8 cellular contexts compared by ENCODE assay signal in the genomic region with DNA sequence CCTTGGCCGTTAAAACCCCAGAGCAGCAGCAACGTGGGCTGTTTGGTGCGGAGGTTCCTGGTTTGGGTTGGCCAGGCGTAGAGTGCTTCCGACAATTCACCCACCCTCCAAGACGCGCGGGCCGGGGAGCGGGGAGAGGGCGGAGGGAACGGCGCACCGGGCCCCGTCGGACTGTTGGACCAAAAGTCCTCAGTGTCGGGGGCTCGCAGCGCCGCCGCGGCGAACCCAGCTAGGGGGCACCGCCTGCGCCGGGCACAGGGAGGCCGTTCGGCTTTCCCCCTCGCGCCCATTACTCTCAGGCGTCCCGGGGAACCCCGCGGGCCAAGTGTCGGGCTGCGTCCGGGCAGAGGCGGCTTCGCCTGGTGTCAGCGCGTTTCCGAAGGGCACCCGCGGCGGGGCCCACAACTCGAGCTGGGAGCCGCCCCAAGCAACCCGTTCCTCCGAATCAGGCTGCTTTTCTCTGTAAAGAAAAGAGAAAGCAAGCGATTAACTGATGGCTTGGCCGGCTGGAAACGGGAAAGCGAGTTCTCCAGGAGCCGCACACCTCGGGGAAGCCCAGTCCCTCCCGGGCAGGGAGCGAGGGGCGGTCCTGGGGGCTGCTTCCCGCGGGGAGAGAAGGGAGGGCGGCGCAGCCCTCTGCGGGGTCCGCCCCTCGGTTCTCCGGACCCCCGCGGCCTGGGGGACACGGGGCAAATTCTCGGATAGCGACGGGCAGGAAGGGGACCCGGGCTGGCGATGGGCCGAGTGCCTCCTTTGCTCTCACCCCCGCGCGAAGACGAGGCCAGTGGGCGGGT.
DNase-seq lines count a peak whose midpoint lies in the region; ATAC-seq and TF ChIP-seq lines count a peak whose summit lies in the region.

No MANE protein-coding gene starts in this region.

- no peak for TF ChIP-seq CTCF in Panc1 (IDR thresholded peaks at IDR 0.05)

- H3K9me3 ChIP-seq in Panc1 (ENCODE audit: control insufficient read depth, insufficient read depth, low read depth, low read length) (no peaks in the 10 kb centered on the region), adipocyte (ENCODE audit: control insufficient read depth, low read length) (peaks cover 2% of the 10 kb centered on the region), iPS DF 6.9 (ENCODE audit: control insufficient read depth, insufficient read depth, low read length) (no peaks in the 10 kb centered on the region)

- H3K36me3 ChIP-seq in Panc1 (ENCODE audit: control insufficient read depth, insufficient read depth, low read length) (no peaks in the 10 kb centered on the region), adipocyte (ENCODE audit: control insufficient read depth, insufficient read depth, low read length, severe bottlenecking) (peaks cover 4% of the 10 kb centered on the region), iPS DF 6.9 (ENCODE audit: control insufficient read depth, insufficient read depth, low read length) (no peaks in the 10 kb centered on the region; the same call in 1 of the 2 replicates)

- H3K4me3 ChIP-seq in Panc1 (ENCODE audit: low read depth in 2 of 2, low read length in 2 of 2) = peak overlapping the region; percentile 44 to 52
- peak overlapping the region; percentile 75 for H3K4me3 ChIP-seq in adipocyte (ENCODE audit: low read length)
- peak overlapping the region; percentile 50; the same call in 1 of the 2 replicates for H3K4me3 ChIP-seq in iPS DF 6.9 (ENCODE audit: low read length)
- peak overlapping the region; percentile 58 for H3K4me3 ChIP-seq in skeletal muscle cell (ENCODE audit: low read depth, low read length)

- CTCF ChIA-PET in Panc1 (lab: Charles Lee) = no interaction called here

- WGBS in iPS DF 6.9 (ENCODE audit: insufficient coverage, insufficient read length) = no CpG with 5 or more reads among the region's 80 CpGs

- H3K27me3 ChIP-seq in Panc1 (ENCODE audit: control insufficient read depth, insufficient read depth, low read length) (no peaks in the 10 kb centered on the region; the same call in 1 of the 2 replicates), adipocyte (replicated peaks; ENCODE audit: control insufficient read depth, insufficient read depth, low read length) (peaks cover 41% of the 10 kb centered on the region), iPS DF 6.9 (ENCODE audit: control insufficient read depth, insufficient read depth, low read length) (peaks cover 42% of the 10 kb centered on the region)

- BruUV-seq in Panc1 (replicated peaks; lab: Mats Ljungman, UMichigan) = no TSS peak

- peak; percentile 56 for DNase-seq in ELF-1 (ENCODE audit: low read depth, low spot score)
- DNase-seq in Panc1 (ENCODE audit: low read depth, low spot score) = no peak
- peak; percentile 57 for DNase-seq in adipocyte (ENCODE audit: low read depth)
- DNase-seq in iPS DF 6.9 (ENCODE audit: low read depth, low spot score) = no peak
- no peak for DNase-seq in skeletal muscle cell (ENCODE audit: low read depth)
- no peak for DNase-seq in OCI-M2 (lab: John Stamatoyannopoulos, UW; ENCODE audit: unreplicated experiment)

- H3K27ac ChIP-seq in Panc1 (ENCODE audit: low read length) (no peak overlapping the region), iPS DF 6.9 (ENCODE audit: low read length) (no peak overlapping the region)

- in situ Hi-C loops in Panc1 (cut with HindIII; ENCODE audit: low pct_unique_long_range_greater_than_20kb, low sequenced_read_pairs) = no loop called here

- peak overlapping the region; percentile 49 for H3K9ac ChIP-seq in adipocyte (ENCODE audit: low read length)

- intact Hi-C loops in Panc1 (cut with micrococcal nuclease; ENCODE audit: unreplicated experiment) = no loop called here

- H3K4me1 ChIP-seq in Panc1 (ENCODE audit: control insufficient read depth, insufficient read depth, low read length) (no peaks in the 10 kb centered on the region), adipocyte (ENCODE audit: control insufficient read depth, insufficient read depth, low read length) (no peaks in the 10 kb centered on the region), iPS DF 6.9 (ENCODE audit: control insufficient read depth, insufficient read depth, low read length) (peaks cover 3% of the 10 kb centered on the region)

- POLR2A ChIA-PET in Panc1 (lab: Charles Lee) = no interaction called here

- ATAC-seq in Panc1 (peak; percentile 68), HG02884 (IDR thresholded peaks at IDR 0.05; ENCODE audit: unreplicated experiment) (no peak), HG02642 (IDR thresholded peaks at IDR 0.05; ENCODE audit: poor library complexity, unreplicated experiment) (no peak)

Comparison
In these comparisons a context has a peak if more than half of its experiments do, and no peak if none do; other contexts are left out.
1. DNase-seq: peak in ELF-1 (single experiment) and adipocyte (single experiment); none in Panc1 (single experiment), iPS DF 6.9 (single experiment), skeletal muscle cell (single experiment) and OCI-M2 (single experiment).
2. Peak in every context shown above with its lines, with median percentiles within 50 percentile points of each other: H3K4me3 ChIP-seq.